In genomic region chr21:39319814-39320332, GRCh38 we compare ENCODE assay signal across 18 cellular contexts. TPM values are rescaled to one million over a fixed set of nuclear protein-coding genes. Genes with fewer than 3 reads are reported as not detected.
DNase-seq lines count a peak whose midpoint lies in the region; ATAC-seq and TF ChIP-seq lines count a peak whose summit lies in the region.
"Had no signal": no experiment of that assay in that cellular context is flagged by ENCODE, and none has a peak within 500 bp of the region (broad histone marks: within the 10 kb centered on the region; RNA-seq: fewer than 3 reads in every experiment).

No MANE protein-coding gene starts in this region.

- H3K27ac ChIP-seq in cardiac muscle cell, result peak overlapping the region; percentile 96
- H3K27ac ChIP-seq in rectal smooth muscle tissue (ENCODE audit: low read depth, low read length), result peak overlapping the region; percentile 67
- H3K27ac ChIP-seq in RWPE1, result no peak overlapping the region
- H3K27ac ChIP-seq: pancreas had no signal

- CTCF ChIA-PET in GM10248 (lab: Yijun Ruan, JAX) (interaction anchor here (1.0 to 1.2 kb wide), 2 partner anchors 11 to 19 kb away, joined by 3 read pairs; no protein-coding TSS in a partner anchor), RWPE1 (lab: Yijun Ruan, JAX) (interaction anchor here (0.7 kb wide), 1 partner anchor 15 kb away, joined by 4 read pairs; no protein-coding TSS in a partner anchor)

- TF ChIP-seq CTCF in cardiac muscle cell (IDR thresholded peaks at IDR 0.05; ENCODE audit: low read depth, low read length) (no peak), GM10248 (IDR thresholded peaks at IDR 0.05; ENCODE audit: control extremely low read depth, extremely low read depth, low read depth, missing control alignments) (no peak), RWPE1 (conservative IDR thresholded peaks at IDR 0.05; ENCODE audit: low read depth) (no peak)

- peak; percentile 33 for DNase-seq in EH (ENCODE audit: low read depth)
- DNase-seq in T-helper 17 cell, result no peak
- peak; percentile 57 to 70 for DNase-seq in cardiac muscle cell (ENCODE audit: low read depth in 1 of 2, low spot score in 1 of 2)
- DNase-seq in GM10248 (ENCODE audit: extremely low spot score), result no peak
- no peak for DNase-seq in activated naive CD4-positive, alpha-beta T cell treated with Interleukin-2 at 50 U/mL for 16 hours
- DNase-seq in RWPE1 (ENCODE audit: low spot score), result no peak
- no peak for DNase-seq in activated gamma-delta T cell (lab: John Stamatoyannopoulos, UW)
- DNase-seq: activated CD4-positive, alpha-beta T cell treated with anti-CD3 and anti-CD28 coated beads, Interleukin-2, amount 50 U/mL, for 4 hours; activated T-cell treated with anti-CD3 and anti-CD28 coated beads, Interleukin-2, amount 50 U/mL, for 4 hours; amniotic stem cell; midbrain; NCI-H1930; NCI-H774; pancreas; SIG-M5 had no signal

- no peak for ATAC-seq in T-helper 17 cell
- ATAC-seq: activated T-cell treated with anti-CD3 and anti-CD28 coated beads, Interleukin-2, amount 50 U/mL, for 4 hours; esophagus mucosa had no signal

- H3K9me3 ChIP-seq in T-helper 17 cell (ENCODE audit: control insufficient read depth, low read length, poor library complexity, severe bottlenecking) (no peaks in the 10 kb centered on the region), cardiac muscle cell (ENCODE audit: low read depth) (no peaks in the 10 kb centered on the region)
- H3K9me3 ChIP-seq: pancreas had no signal

- POLR2A ChIA-PET in GM10248 (lab: Yijun Ruan, JAX) (no interaction called here), RWPE1 (lab: Yijun Ruan, JAX; ENCODE audit: low non-redundant PET) (no interaction called here)

- H3K27me3 ChIP-seq in cardiac muscle cell (no peaks in the 10 kb centered on the region), rectal smooth muscle tissue (ENCODE audit: control insufficient read depth, insufficient read depth, low read length) (no peaks in the 10 kb centered on the region)
- H3K27me3 ChIP-seq: pancreas had no signal

- peaks cover 10% of the 10 kb centered on the region for H3K4me1 Mint-ChIP-seq in T-helper 17 cell

- H3K4me3 Mint-ChIP-seq in T-helper 17 cell, result no peak overlapping the region
- H3K4me3 Mint-ChIP-seq: activated T-cell treated with anti-CD3 and anti-CD28 coated beads, Interleukin-2, amount 50 U/mL, for 4 hours; CD14-positive monocyte had no signal

- H3K9ac ChIP-seq in rectal smooth muscle tissue (ENCODE audit: low read length), result no peak overlapping the region

- H3K27me3 Mint-ChIP-seq in T-helper 17 cell, result no peaks in the 10 kb centered on the region

- H3K36me3 ChIP-seq in cardiac muscle cell (no peaks in the 10 kb centered on the region), rectal smooth muscle tissue (ENCODE audit: control insufficient read depth, insufficient read depth, low read length) (no peaks in the 10 kb centered on the region)
- H3K36me3 ChIP-seq: pancreas had no signal

- H3K27ac Mint-ChIP-seq in T-helper 17 cell, result peak overlapping the region; percentile 85

- H3K4me3 ChIP-seq in cardiac muscle cell (no peak overlapping the region), rectal smooth muscle tissue (ENCODE audit: low read length) (no peak overlapping the region)
- H3K4me3 ChIP-seq: pancreas had no signal

- H3K4me1 ChIP-seq in cardiac muscle cell (ENCODE audit: low read depth), result peaks cover 26% of the 10 kb centered on the region
- peaks cover 3% of the 10 kb centered on the region for H3K4me1 ChIP-seq in rectal smooth muscle tissue (ENCODE audit: control insufficient read depth, insufficient read depth, low read length)

- no peaks in the 10 kb centered on the region for H3K36me3 Mint-ChIP-seq in T-helper 17 cell (ENCODE audit: low read depth)
- H3K36me3 Mint-ChIP-seq: CD14-positive monocyte had no signal

RNA-seq across cellular contexts. Expression of gene BRWD1, which starts 6.4 kb away (rescaled TPM):
- 10 to 100 TPM; 71.9 to 81.6 TPM for total RNA-seq in T-helper 17 cell
- total RNA-seq in cardiac muscle cell, result 29.2 and 62.8 TPM in 2 replicates
- 32.6 and 42.9 TPM in 2 replicates for polyA plus RNA-seq in cardiac muscle cell

RNA-seq across cellular contexts. Expression of gene HMGN1, which starts 29.0 kb away (rescaled TPM):
- total RNA-seq in T-helper 17 cell (100 to 1,000 TPM; 183 to 231 TPM), cardiac muscle cell (258 and 375 TPM in 2 replicates)
- 559 and 612 TPM in 2 replicates for polyA plus RNA-seq in cardiac muscle cell

Comparison
In these comparisons a context has a peak if more than half of its experiments do, and no peak if none do; other contexts are left out.
1. DNase-seq: peak in EH (single experiment) and cardiac muscle cell (2 of 2); none in T-helper 17 cell (0 of 3), GM10248 (single experiment), activated naive CD4-positive, alpha-beta T cell treated with Interleukin-2 at 50 U/mL for 16 hours (single experiment), RWPE1 (single experiment) and activated gamma-delta T cell (single experiment).